27 cellular contexts compared by ENCODE assay signal in the genomic region with DNA sequence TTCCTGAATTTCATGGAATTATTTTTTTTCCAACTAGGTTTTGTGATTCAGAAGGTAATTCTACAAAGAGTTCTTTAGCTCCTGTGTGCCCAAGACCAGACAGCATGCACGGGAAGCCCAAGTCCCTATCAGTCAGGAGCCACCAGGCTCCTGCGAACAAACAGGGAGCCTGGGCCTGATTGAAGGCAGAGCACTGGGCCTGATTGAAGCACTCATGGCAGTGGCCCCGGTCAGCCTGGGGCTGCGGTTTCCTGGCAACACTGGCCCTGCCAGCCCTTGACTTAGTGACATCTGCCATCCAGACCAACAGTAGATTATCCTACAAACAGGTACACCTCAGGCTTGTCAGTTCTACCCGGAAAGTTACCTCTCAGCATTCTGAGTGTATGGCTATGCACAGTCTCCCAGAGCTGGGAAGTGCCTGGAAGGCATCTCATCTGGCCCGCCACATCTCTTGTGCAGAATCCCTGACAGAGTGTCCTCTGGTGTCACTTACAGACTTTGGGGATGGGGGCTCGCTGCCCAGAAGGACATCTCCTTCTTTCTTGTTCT.
"Had no signal": no experiment of that assay in that cellular context is flagged by ENCODE, and none has a peak within 500 bp of the region (broad histone marks: within the 10 kb centered on the region; RNA-seq: fewer than 3 reads in every experiment).

No MANE protein-coding gene starts in this region.

- FAIRE-seq: astrocyte, TTC549 had no signal

- H3K4me3 ChIP-seq: Peyer's patch, SJSA1 had no signal

- H3K4me1 ChIP-seq: Peyer's patch had no signal

- ATAC-seq: activated naive CD4-positive, alpha-beta T cell treated with anti-CD3 and anti-CD28 coated beads, Interleukin-2, amount 50 U/mL, for 72 hours; activated T-cell treated with anti-CD3 and anti-CD28 coated beads, Interleukin-2, amount 50 U/mL, for 4 hours; T-helper 17 cell had no signal

- DNase-seq: activated B cell treated with CpG ODN at 0.5 μM for 24 hours; activated CD4-positive, alpha-beta memory T cell treated with anti-CD3 and anti-CD28 coated beads for 36 hours; activated CD4-positive, alpha-beta T cell treated with anti-CD3 and anti-CD28 coated beads, Interleukin-2, amount 10 ng/mL, durations not matched to agents 7 days and 5 days; activated CD8-positive, alpha-beta memory T cell treated with anti-CD3 and anti-CD28 coated beads for 24 hours; activated effector memory CD4-positive, alpha-beta T cell treated with anti-CD3 and anti-CD28 coated beads, Interleukin-2, amount 50 U/mL, for 16 hours; activated naive CD4-positive, alpha-beta T cell treated with Interleukin-2 at 50 U/mL for 16 hours; activated T-cell treated with anti-CD3 and anti-CD28 coated beads, Interleukin-2, amount 50 U/mL, for 4 hours; amygdala; Karpas-422; MM.1S; NCI-H1105; NCI-H1436; NCI-H1694 treated with DMSO at 0.1 percent for 48 hours; NCI-H2029 treated with DMSO at 0.1 percent for 48 hours; NCI-H345; NCI-H510A; NCI-H526 treated with DMSO at 0.1 percent for 48 hours; NCI-H82; SHP77; T-helper 17 cell; T-helper 9 cell had no signal

- H3K27me3 ChIP-seq: Peyer's patch, SJSA1 had no signal

- H3K9me3 ChIP-seq: Peyer's patch, SJSA1 had no signal

- H3K27ac ChIP-seq: Peyer's patch, RWPE1, SJSA1 had no signal

- H3K36me3 ChIP-seq: Peyer's patch, SJSA1 had no signal
